18 cellular contexts compared by ENCODE assay signal in genomic region chr1:180360333-180361075, GRCh38.
DNase-seq lines count a peak whose midpoint lies in the region; ATAC-seq, FAIRE-seq and TF ChIP-seq lines count a peak whose summit lies in the region.
"Had no signal": no experiment of that assay in that cellular context is flagged by ENCODE, and none has a peak within 500 bp of the region (broad histone marks: within the 10 kb centered on the region; RNA-seq: fewer than 3 reads in every experiment).

No MANE protein-coding gene starts in this region.

- H3K27me3 ChIP-seq in ACC112 (ENCODE audit: insufficient read depth, low read length): no peaks in the 10 kb centered on the region
- H3K27me3 ChIP-seq: right atrium auricular region had no signal

- TF ChIP-seq CTCF in HFFc6 (IDR thresholded peaks at IDR 0.05) (no peak), fibroblast of the aortic adventitia (IDR thresholded peaks at IDR 0.05; ENCODE audit: insufficient read depth, low read length) (no peak)

- intact Hi-C loops in left colon (cut with DNase I, micrococcal nuclease): no loop called here

- peaks cover 9% of the 10 kb centered on the region for H3K79me2 ChIP-seq in ACC112 (ENCODE audit: control insufficient read depth, insufficient read depth, low read length, unreplicated experiment)

- H3K4me1 Mint-ChIP-seq in HFFc6 (ENCODE audit: low read depth): peaks cover 16% of the 10 kb centered on the region
- H3K4me1 Mint-ChIP-seq: nephron progenitor cell had no signal

- no peaks in the 10 kb centered on the region for H3K9me3 Mint-ChIP-seq in HFFc6
- H3K9me3 Mint-ChIP-seq: GM23338, nephron progenitor cell had no signal

- H3K4me3 Mint-ChIP-seq in HFFc6: peak overlapping the region; percentile 41
- H3K4me3 Mint-ChIP-seq: GM23338, nephron progenitor cell had no signal

- DNase-seq in HFFc6 (peak; percentile 69), fibroblast of the aortic adventitia (ENCODE audit: low read depth) (peak; percentile 49), left colon (no peak), iPS-NIHi11 (ENCODE audit: low spot score) (no peak)
- no peak for DNase-seq in activated CD4-positive, alpha-beta T cell treated with anti-CD3 and anti-CD28 coated beads, Interleukin-2, amount 50 U/mL, for 48 hours
- DNase-seq: activated effector memory CD4-positive, alpha-beta T cell treated with Interleukin-2 at 50 U/mL for 16 hours; Calu3; effector CD4-positive, alpha-beta T cell; foreskin melanocyte; NCI-H446 treated with DMSO at 0.1 percent for 48 hours; nephron progenitor cell; stimulated activated CD8-positive, alpha-beta memory T cell treated with anti-CD3 and anti-CD28 coated beads, Interleukin-4, amount 100 ng/mL, for 48 hours had no signal

- H3K36me3 Mint-ChIP-seq in HFFc6 (ENCODE audit: low read depth): no peaks in the 10 kb centered on the region

- 0 out of 2 replicates have a peak overlapping the region, but pooled peaks have one; percentile 8 for H3K27ac ChIP-seq in ACC112 (ENCODE audit: low read depth, low read length)
- H3K27ac ChIP-seq: right atrium auricular region, thoracic aorta had no signal

- no peaks in the 10 kb centered on the region for H3K27me3 Mint-ChIP-seq in HFFc6 (ENCODE audit: insufficient read depth)

- peak overlapping the region; percentile 68 for H3K27ac Mint-ChIP-seq in HFFc6
- H3K27ac Mint-ChIP-seq: GM23338, nephron progenitor cell had no signal

- peak; percentile 41 for FAIRE-seq in TTC549 (lab: Jason Lieb, UNC)

- peaks cover 11% of the 10 kb centered on the region for H3K4me1 ChIP-seq in ACC112 (ENCODE audit: control insufficient read depth, insufficient read depth, low read length, unreplicated experiment)
- H3K4me1 ChIP-seq: right atrium auricular region had no signal

- H3K4me3 ChIP-seq in ACC112 (ENCODE audit: low read depth, low read length): peak overlapping the region; percentile 18; the same call in 1 of the 2 replicates
- no peak overlapping the region for H3K4me3 ChIP-seq in fibroblast of the aortic adventitia (ENCODE audit: low read depth, low read length)
- H3K4me3 ChIP-seq: GM23338, right atrium auricular region, thoracic aorta had no signal

- ATAC-seq in HG02642 (IDR thresholded peaks at IDR 0.05; ENCODE audit: poor library complexity, unreplicated experiment): no peak
- no peak for ATAC-seq in left colon
- ATAC-seq: GM23338 had no signal

- no peaks in the 10 kb centered on the region for H3K36me3 ChIP-seq in ACC112 (ENCODE audit: insufficient read depth, low read length)
- H3K36me3 ChIP-seq: right atrium auricular region, thoracic aorta had no signal

- no peak overlapping the region for H2AFZ ChIP-seq in ACC112 (ENCODE audit: low read length, unreplicated experiment)
- H2AFZ ChIP-seq: GM23338 had no signal

Comparison
In these comparisons a context has a peak if more than half of its experiments do, and no peak if none do; other contexts are left out.
1. DNase-seq: peak in HFFc6 (single experiment) and fibroblast of the aortic adventitia (single experiment); none in activated CD4-positive, alpha-beta T cell treated with anti-CD3 and anti-CD28 coated beads, Interleukin-2, amount 50 U/mL, for 48 hours (0 of 2), left colon (0 of 2) and iPS-NIHi11 (single experiment).